In the genomic region with DNA sequence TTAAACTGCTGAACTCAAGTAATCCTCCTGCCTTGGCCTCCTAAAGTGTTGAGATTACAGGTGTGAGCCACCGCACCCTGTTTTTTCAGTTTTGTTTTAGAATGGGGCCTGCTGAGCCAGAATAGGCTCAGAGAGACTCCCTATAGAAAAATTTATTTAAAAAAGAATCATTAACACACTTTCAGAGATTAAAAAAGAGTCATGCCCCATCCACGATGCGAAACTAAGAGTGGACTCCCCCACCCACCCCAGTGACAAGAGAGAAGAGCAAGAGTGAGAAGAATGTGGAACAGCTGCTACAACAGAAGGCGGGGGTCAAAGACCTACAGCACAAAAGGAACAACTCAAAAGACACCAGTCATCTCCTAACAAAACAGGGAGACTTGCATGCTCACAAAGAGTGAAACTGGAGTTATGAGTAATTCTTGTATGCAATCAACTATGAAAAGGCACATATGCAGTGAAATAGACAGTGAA, we compare ENCODE assay signal across 10 cellular contexts. TPM values are rescaled to one million over a fixed set of nuclear protein-coding genes. Genes with fewer than 3 reads are reported as not detected.
DNase-seq lines count a peak whose midpoint lies in the region; ATAC-seq and TF ChIP-seq lines count a peak whose summit lies in the region.
"Had no signal": no experiment of that assay in that cellular context is flagged by ENCODE, and none has a peak within 500 bp of the region (broad histone marks: within the 10 kb centered on the region; RNA-seq: fewer than 3 reads in every experiment).

No MANE protein-coding gene starts in this region.

- no peak overlapping the region for H3K4me3 Mint-ChIP-seq in neural progenitor cell
- H3K4me3 Mint-ChIP-seq: brain had no signal

- H3K27ac ChIP-seq in mammary epithelial cell (ENCODE audit: insufficient read depth, low read depth, low read length) (no peak overlapping the region), neuronal stem cell (replicated peaks; ENCODE audit: low read length) (no peak overlapping the region), neural progenitor cell (no peak overlapping the region)
- H3K27ac ChIP-seq: SK-N-MC had no signal

- H3K36me3 ChIP-seq in mammary epithelial cell (ENCODE audit: insufficient read depth, low read length) (no peaks in the 10 kb centered on the region), neuronal stem cell (replicated peaks in 1 of 2; ENCODE audit: control insufficient read depth in 2 of 2, insufficient read depth in 2 of 2, low read length in 2 of 2) (peaks cover 25 to 97% of the 10 kb centered on the region in 2 donors), neural progenitor cell (peaks cover 3% of the 10 kb centered on the region)

- no peaks in the 10 kb centered on the region for H3K9me3 Mint-ChIP-seq in neural progenitor cell
- H3K9me3 Mint-ChIP-seq: brain had no signal

- no peak overlapping the region for H3K27ac Mint-ChIP-seq in neural progenitor cell

- ATAC-seq in GM18511 (IDR thresholded peaks at IDR 0.05; ENCODE audit: unreplicated experiment), result peak; percentile 96
- ATAC-seq in GM19463 (IDR thresholded peaks at IDR 0.05; ENCODE audit: unreplicated experiment), result peak; percentile 97
- peak; percentile 98 for ATAC-seq in HG03097 (IDR thresholded peaks at IDR 0.05; ENCODE audit: low FRiP score, unreplicated experiment)

- H3K14ac ChIP-seq in neuronal stem cell (ENCODE audit: low read length), result no peak overlapping the region

- dilution Hi-C loops in mammary epithelial cell (cut with HindIII; ENCODE audit: low sequenced_read_pairs), result no loop called here

- WGBS in mammary epithelial cell (ENCODE audit: low coverage, missing lambda C conversion rate), result 96% methylated on average over 4 of the region's 4 CpGs
- no CpG with 5 or more reads among the region's 4 CpGs for WGBS in neuronal stem cell (ENCODE audit: extremely low coverage in 2 of 2, insufficient read length in 2 of 2, insufficient replicate concordance in 1 of 2), 2 donors

- no TSS peak for BruUV-seq in mammary epithelial cell (replicated peaks; lab: Mats Ljungman, UMichigan)

- no peak overlapping the region for H4K91ac ChIP-seq in neuronal stem cell (ENCODE audit: low read depth, low read length, poor library complexity)

- no peaks in the 10 kb centered on the region for H3K4me1 Mint-ChIP-seq in neural progenitor cell
- H3K4me1 Mint-ChIP-seq: brain had no signal

- no peak overlapping the region for H2AK5ac ChIP-seq in neuronal stem cell (ENCODE audit: low read depth, low read length)

- H3K4me3 ChIP-seq in mammary epithelial cell (replicated peaks in 1 of 3; ENCODE audit: insufficient read depth in 1 of 3, low read depth in 2 of 3, low read length in 3 of 3), result no peak overlapping the region
- no peak overlapping the region for H3K4me3 ChIP-seq in neuronal stem cell (ENCODE audit: low read length in 2 of 2)
- H3K4me3 ChIP-seq in neural progenitor cell, result no peak overlapping the region
- H3K4me3 ChIP-seq: SK-N-MC had no signal

- no peak overlapping the region for H3K18ac ChIP-seq in neuronal stem cell (ENCODE audit: low read length)

- no peak overlapping the region for H3K4ac ChIP-seq in neuronal stem cell (ENCODE audit: low read length)

- H3K27me3 ChIP-seq in mammary epithelial cell (ENCODE audit: insufficient read depth, low read length), result no peaks in the 10 kb centered on the region
- H3K27me3 ChIP-seq in neuronal stem cell (ENCODE audit: control insufficient read depth in 3 of 3, insufficient read depth in 3 of 3, low read depth in 1 of 3, low read length in 3 of 3), result no peaks in the 10 kb centered on the region
- H3K27me3 ChIP-seq in neural progenitor cell, result no peaks in the 10 kb centered on the region

- intact Hi-C loops in mammary epithelial cell (cut with micrococcal nuclease), result no loop called here

- H3K4me2 ChIP-seq in mammary epithelial cell (ENCODE audit: insufficient read depth, low read depth, low read length) (no peak overlapping the region), neuronal stem cell (ENCODE audit: insufficient read depth, low read length, poor library complexity, severe bottlenecking) (no peak overlapping the region), neural progenitor cell (no peak overlapping the region)

- no peaks in the 10 kb centered on the region for H3K79me1 ChIP-seq in neuronal stem cell (ENCODE audit: low read depth, low read length)

- no peak overlapping the region for H2BK15ac ChIP-seq in neuronal stem cell (ENCODE audit: low read length)

- DNase-seq in mammary epithelial cell (peak; percentile 29), SHP77 treated with DMSO at 0.1 percent for 48 hours (lab: John Stamatoyannopoulos, UW) (no peak), neuronal stem cell (ENCODE audit: low spot score) (no peak), HPDE6-E6E7 (ENCODE audit: extremely low spot score) (no peak), neural progenitor cell (ENCODE audit: low spot score) (no peak)

- no peak overlapping the region for H2BK12ac ChIP-seq in neuronal stem cell (ENCODE audit: low read length)

- no peaks in the 10 kb centered on the region for H3K79me2 ChIP-seq in mammary epithelial cell (ENCODE audit: insufficient read depth, low read length)
- no peaks in the 10 kb centered on the region for H3K79me2 ChIP-seq in neural progenitor cell (ENCODE audit: low read depth)

- in situ Hi-C loops in mammary epithelial cell (cut with MboI; ENCODE audit: low sequenced_read_pairs in 2 of 2), result loop anchor here in 1 of 2 donors (25.0 kb wide), 1 partner anchor 89 kb away; no protein-coding TSS in a partner anchor

- no peak overlapping the region for H3K23ac ChIP-seq in neuronal stem cell (ENCODE audit: low read depth, low read length, poor library complexity)

- H3K4me1 ChIP-seq in mammary epithelial cell (ENCODE audit: insufficient read depth, low read length), result no peaks in the 10 kb centered on the region
- no peaks in the 10 kb centered on the region for H3K4me1 ChIP-seq in neuronal stem cell (ENCODE audit: control insufficient read depth in 2 of 2, insufficient read depth in 1 of 2, low read depth in 1 of 2, low read length in 2 of 2)
- no peaks in the 10 kb centered on the region for H3K4me1 ChIP-seq in neural progenitor cell

- H3K9me3 ChIP-seq in mammary epithelial cell (replicated peaks; ENCODE audit: insufficient read depth, low read length) (no peaks in the 10 kb centered on the region), neuronal stem cell (replicated peaks in 1 of 2; ENCODE audit: control insufficient read depth in 2 of 2, insufficient read depth in 1 of 2, low read depth in 1 of 2, low read length in 2 of 2) (no peaks in the 10 kb centered on the region), neural progenitor cell (ENCODE audit: low read depth) (no peaks in the 10 kb centered on the region)

- CTCF ChIA-PET in mammary epithelial cell (lab: Charles Lee; ENCODE audit: low non-redundant PET), result no interaction called here

- no peak overlapping the region for H2BK120ac ChIP-seq in neuronal stem cell (ENCODE audit: low read depth, low read length)

- H3K36me3 Mint-ChIP-seq in neural progenitor cell, result peaks cover 36% of the 10 kb centered on the region

- TF ChIP-seq CTCF in mammary epithelial cell (conservative IDR thresholded peaks at IDR 0.05 in 1 of 2, IDR thresholded peaks at IDR 0.05 in 1 of 2; ENCODE audit: extremely low read depth in 1 of 2, insufficient read depth in 1 of 2, low read depth in 1 of 2, low read length in 2 of 2), result no peak
- no peak for TF ChIP-seq CTCF in neural progenitor cell (IDR thresholded peaks at IDR 0.05)

- no peaks in the 10 kb centered on the region for H3F3A ChIP-seq in neural progenitor cell (ENCODE audit: low read depth)

- H3K9ac ChIP-seq in mammary epithelial cell (ENCODE audit: insufficient read depth, low read length) (no peak overlapping the region), neuronal stem cell (ENCODE audit: low read depth, low read length, poor library complexity) (no peak overlapping the region), neural progenitor cell (no peak overlapping the region)

- H2BK5ac ChIP-seq in neuronal stem cell (ENCODE audit: low read length), result no peak overlapping the region

- no peak overlapping the region for H4K8ac ChIP-seq in neuronal stem cell (ENCODE audit: low read depth, low read length)

- no peak overlapping the region for H2AFZ ChIP-seq in mammary epithelial cell (ENCODE audit: low read depth, low read length)
- no peak overlapping the region for H2AFZ ChIP-seq in neuronal stem cell (ENCODE audit: low read length)
- no peak overlapping the region for H2AFZ ChIP-seq in neural progenitor cell (replicated peaks)

- H4K20me1 ChIP-seq in mammary epithelial cell (ENCODE audit: insufficient read depth, low read length) (no peaks in the 10 kb centered on the region), neural progenitor cell (ENCODE audit: low read depth) (no peaks in the 10 kb centered on the region)

- H3K27me3 Mint-ChIP-seq in neural progenitor cell (ENCODE audit: insufficient read depth, low read depth), result no peaks in the 10 kb centered on the region
- H3K27me3 Mint-ChIP-seq: brain had no signal

RNA-seq across cellular contexts. Expression of a gene that starts 47.2 kb away (rescaled TPM):
- 1 to 10 TPM in 1 of 2 donors, under 1 TPM in 1; 0.33 to 1.9 TPM for total RNA-seq in mammary epithelial cell
- polyA plus RNA-seq in mammary epithelial cell, result 3.5 TPM
- polyA minus RNA-seq in mammary epithelial cell, result 17.5 TPM
- polyA plus RNA-seq in neuronal stem cell (2013, experiment 1 of 2), result 46.6 TPM
- 46.6 TPM for polyA plus RNA-seq in neuronal stem cell (2013, experiment 2 of 2)
- total RNA-seq in neural progenitor cell (ENCODE audit: low replicate concordance), result 81.6 and 100 TPM in 2 replicates

Comparison
In these comparisons a context has a peak if more than half of its experiments do, and no peak if none do; other contexts are left out.
1. RNA of a gene that starts 47.2 kb away (total RNA-seq): 81.6 to 100 TPM in neural progenitor cell; 0.33 to 1.9 TPM in mammary epithelial cell; every median in the first group is over 10 times any median in the second.
2. Peak in every context shown above with its lines, with median percentiles within 50 percentile points of each other: ATAC-seq.